22 cellular contexts compared by ENCODE assay signal in the genomic region with DNA sequence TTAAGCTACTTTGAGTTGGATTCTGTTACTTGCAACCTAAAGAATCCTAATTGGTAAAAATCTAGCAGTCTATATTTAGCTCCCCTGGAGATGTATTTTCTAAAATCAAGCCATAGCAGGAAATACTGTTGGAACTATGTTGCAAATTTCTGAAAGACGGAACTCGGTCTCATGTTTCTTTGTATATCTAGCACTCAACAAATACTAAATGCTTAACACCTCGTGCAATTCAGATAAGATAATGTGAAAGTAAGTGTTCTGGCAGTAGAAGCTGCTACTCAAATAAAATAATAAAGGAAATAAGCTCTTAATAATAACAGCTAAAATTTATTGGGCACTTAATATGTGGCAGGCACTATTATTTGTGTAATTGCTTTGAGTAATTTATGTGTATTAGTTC. TPM values are rescaled to one million over a fixed set of nuclear protein-coding genes. Genes with fewer than 3 reads are reported as not detected.
"Had no signal": no experiment of that assay in that cellular context is flagged by ENCODE, and none has a peak within 500 bp of the region (broad histone marks: within the 10 kb centered on the region; RNA-seq: fewer than 3 reads in every experiment).

No MANE protein-coding gene starts in this region.

- FAIRE-seq: HTR-8/SVneo, RCC 7860 had no signal

- H3K36me3 ChIP-seq: MG63, SJSA1 had no signal

- H3K27ac ChIP-seq: HL-60, SJSA1, SK-N-MC had no signal

- H3K27me3 ChIP-seq: MG63, SJSA1 had no signal

- DNase-seq: Karpas-422, KG1, MG63, NCI-H1092, NCI-H146, NCI-H1694 treated with DMSO at 0.1 percent for 48 hours, NCI-H1930, NCI-H2081, NCI-H2107, NCI-H2227 treated with DMSO at 0.1 percent for 48 hours, NCI-H524, NCI-H526 treated with DMSO at 0.1 percent for 48 hours, NCI-H748 treated with DMSO at 0.1 percent for 48 hours, Right ventricle myocardium superior, RPMI8226, SIG-M5 had no signal

- H3K4me3 ChIP-seq: MG63, SJSA1, SK-N-MC had no signal

- H3K9me3 ChIP-seq: MG63, SJSA1 had no signal

RNA-seq across cellular contexts. Expression of a gene that starts 26.7 kb away (rescaled TPM):
- total RNA-seq: NCI-H460 had no signal
